8 cellular contexts compared by ENCODE assay signal in the genomic region with DNA sequence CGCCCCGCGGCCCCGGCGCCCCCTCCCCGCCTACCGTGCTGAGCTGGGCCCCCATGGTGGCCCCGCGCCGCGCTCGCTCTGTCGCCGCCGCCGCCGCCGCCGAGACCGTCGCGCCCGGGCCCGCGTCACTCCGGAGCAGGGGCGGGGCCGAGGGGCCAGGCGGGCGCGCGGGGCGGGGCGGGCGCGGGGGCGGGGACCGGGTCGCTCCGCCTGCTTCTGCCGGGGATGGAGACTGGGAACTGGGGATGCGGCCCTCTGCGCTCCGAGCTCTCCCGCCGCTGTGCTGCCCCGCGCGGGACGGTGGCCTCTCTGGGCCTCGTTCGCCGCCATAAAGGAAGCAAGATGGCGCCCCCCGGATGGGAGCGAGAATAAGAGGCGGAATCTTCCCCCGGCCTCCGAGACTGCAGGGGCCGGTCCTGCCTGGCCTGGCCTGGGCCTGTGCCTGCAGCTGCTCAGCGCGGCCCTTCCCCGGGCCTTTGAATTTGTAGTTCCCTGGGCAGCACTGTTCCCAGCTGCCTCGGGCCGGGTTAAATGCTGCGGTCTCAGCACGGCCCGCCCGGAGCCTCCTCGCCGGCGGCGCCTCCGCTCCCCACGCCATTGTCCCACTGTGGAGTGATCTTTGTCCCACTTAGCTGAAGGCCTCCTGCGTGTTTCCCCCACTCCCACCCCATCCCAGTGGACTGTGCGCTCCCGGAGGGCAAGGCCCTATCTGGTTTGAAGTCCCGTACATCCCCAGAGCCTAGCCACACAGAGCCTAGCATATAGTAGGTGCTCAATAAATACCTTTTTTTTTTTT. TPM values are rescaled to one million over a fixed set of nuclear protein-coding genes. Genes with fewer than 3 reads are reported as not detected.
A peak's percentile ranks its signal among the peaks of the same experiment; 100 is the strongest.
DNase-seq lines count a peak whose midpoint lies in the region; ATAC-seq and TF ChIP-seq lines count a peak whose summit lies in the region.

A gene (minus strand): TSS at position 132 of the 796 bp plus-strand sequence. CDS start 77 bp downstream, at position 55.

- H3K27me3 ChIP-seq in neural cell (ENCODE audit: insufficient read depth, low read depth, low read length), result no peaks in the 10 kb centered on the region

- peak within 1 kb of the TSS; percentile 96 for H3K9ac ChIP-seq in neural cell (ENCODE audit: low read length)

- no peaks in the 10 kb centered on the region for H3K9me3 ChIP-seq in neural cell (ENCODE audit: low read length)

- H2AFZ ChIP-seq in neural cell (ENCODE audit: low read depth, low read length), result peak within 1 kb of the TSS; percentile 97

- peak within 1 kb of the TSS; percentile 74 for H3K27ac ChIP-seq in neural cell (ENCODE audit: low read length)

- ATAC-seq in GM21447 (IDR thresholded peaks at IDR 0.05; ENCODE audit: unreplicated experiment), result peak; percentile 57
- ATAC-seq in stimulated activated naive CD8-positive, alpha-beta T cell treated with anti-CD3 and anti-CD28 coated beads, Interleukin-15, amount 100 ng/mL, for 72 hours, result peak; percentile 88

- no peaks in the 10 kb centered on the region for H3K9me2 ChIP-seq in neural cell (ENCODE audit: insufficient read depth, low read length)

- peaks cover 39% of the 10 kb centered on the region for H3K4me1 Mint-ChIP-seq in stimulated activated naive CD8-positive, alpha-beta T cell treated with anti-CD3 and anti-CD28 coated beads, Interleukin-15, amount 100 ng/mL, for 72 hours

- H3K27ac Mint-ChIP-seq in stimulated activated naive CD8-positive, alpha-beta T cell treated with anti-CD3 and anti-CD28 coated beads, Interleukin-15, amount 100 ng/mL, for 72 hours, result peak within 1 kb of the TSS; percentile 97 to 99

- H3K4me2 ChIP-seq in neural cell (ENCODE audit: low read length), result peak within 1 kb of the TSS; percentile 95

- H3F3A ChIP-seq in neural cell (ENCODE audit: insufficient read depth, low read length, poor library complexity, severe bottlenecking), result no peaks in the 10 kb centered on the region

- TF ChIP-seq EP300 in Ishikawa (IDR thresholded peaks at IDR 0.05; ENCODE audit: borderline replicate concordance) (no peak), neural cell (conservative IDR thresholded peaks at IDR 0.05; ENCODE audit: poor library complexity, severe bottlenecking) (no peak)

- TF ChIP-seq RAD21 in Ishikawa (IDR thresholded peaks at IDR 0.05; ENCODE audit: low read depth), result peak; percentile 1; the same call in 1 of the 2 replicates
- no peak for TF ChIP-seq RAD21 in neural cell (conservative IDR thresholded peaks at IDR 0.05)

- H3K4me3 ChIP-seq in fibroblast of villous mesenchyme (ENCODE audit: low read depth, low read length) (peak within 1 kb of the TSS; percentile 93), neural cell (ENCODE audit: low read length) (peak within 1 kb of the TSS; percentile 92)

- no peaks in the 10 kb centered on the region for H3K27me3 Mint-ChIP-seq in stimulated activated naive CD8-positive, alpha-beta T cell treated with anti-CD3 and anti-CD28 coated beads, Interleukin-15, amount 100 ng/mL, for 72 hours

- no peaks in the 10 kb centered on the region for H3K9me3 Mint-ChIP-seq in stimulated activated naive CD8-positive, alpha-beta T cell treated with anti-CD3 and anti-CD28 coated beads, Interleukin-15, amount 100 ng/mL, for 72 hours

- peaks cover 20% of the 10 kb centered on the region for H3K79me2 ChIP-seq in neural cell (replicated peaks; ENCODE audit: insufficient read depth, low read length)

- H3K4me3 Mint-ChIP-seq in stimulated activated naive CD8-positive, alpha-beta T cell treated with anti-CD3 and anti-CD28 coated beads, Interleukin-15, amount 100 ng/mL, for 72 hours, result peak within 1 kb of the TSS; percentile 87 to 97

- no peak for TF ChIP-seq CTCF in fibroblast of villous mesenchyme (IDR thresholded peaks at IDR 0.05; ENCODE audit: insufficient read depth, low read depth, low read length)
- TF ChIP-seq CTCF in neural cell (IDR thresholded peaks at IDR 0.05; ENCODE audit: poor library complexity, severe bottlenecking), result no peak

- H4K20me1 ChIP-seq in neural cell (ENCODE audit: insufficient read depth), result no peaks in the 10 kb centered on the region

- DNase-seq in D341Med (ENCODE audit: low spot score) (peak; percentile 97), SHP77 treated with DMSO at 0.1 percent for 48 hours (lab: John Stamatoyannopoulos, UW) (peak; percentile 43), activated gamma-delta T cell (lab: John Stamatoyannopoulos, UW) (peak; percentile 65), fibroblast of villous mesenchyme (ENCODE audit: low read depth) (peak; percentile 80)
- DNase-seq in stimulated activated naive CD8-positive, alpha-beta T cell treated with anti-CD3 and anti-CD28 coated beads, Interleukin-15, amount 100 ng/mL, for 72 hours, result peak; percentile 81 to 88

- no peaks in the 10 kb centered on the region for H3K36me3 ChIP-seq in neural cell (ENCODE audit: insufficient read depth, low read length)

TF ChIP-seq in Ishikawa, 13 proteins besides CTCF, POLR2A, EP300 and RAD21 (continues in another document):
- TF ChIP-seq CEBPB (IDR thresholded peaks at IDR 0.05), result no peak
- TF ChIP-seq FOXM1 (IDR thresholded peaks at IDR 0.05; ENCODE audit: borderline replicate concordance, low read depth), result no peak
- TF ChIP-seq YY1 (IDR thresholded peaks at IDR 0.05; ENCODE audit: low read depth), result peak; percentile 87
- TF ChIP-seq EGR1 (IDR thresholded peaks at IDR 0.05), result no peak
- no peak for TF ChIP-seq TCF12 (IDR thresholded peaks at IDR 0.05; ENCODE audit: low read depth)
- peak; percentile 11; the same call in 1 of the 2 replicates for TF ChIP-seq CREB1 (IDR thresholded peaks at IDR 0.05; ENCODE audit: low read depth)
- TF ChIP-seq NFIC (IDR thresholded peaks at IDR 0.05), result no peak
- peak; percentile 66 for TF ChIP-seq TAF1 (IDR thresholded peaks at IDR 0.05; ENCODE audit: low read depth)
- TF ChIP-seq, protein P1, sequence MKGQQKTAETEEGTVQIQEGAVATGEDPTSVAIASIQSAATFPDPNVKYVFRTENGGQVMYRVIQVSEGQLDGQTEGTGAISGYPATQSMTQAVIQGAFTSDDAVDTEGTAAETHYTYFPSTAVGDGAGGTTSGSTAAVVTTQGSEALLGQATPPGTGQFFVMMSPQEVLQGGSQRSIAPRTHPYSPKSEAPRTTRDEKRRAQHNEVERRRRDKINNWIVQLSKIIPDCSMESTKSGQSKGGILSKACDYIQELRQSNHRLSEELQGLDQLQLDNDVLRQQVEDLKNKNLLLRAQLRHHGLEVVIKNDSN (IDR thresholded peaks at IDR 0.05), result no peak
- TF ChIP-seq TEAD4 (IDR thresholded peaks at IDR 0.05), result no peak

TF ChIP-seq in neural cell, 6 proteins besides CTCF, POLR2A, EP300 and RAD21:
- TF ChIP-seq SMC3 (conservative IDR thresholded peaks at IDR 0.05; ENCODE audit: poor library complexity) (no peak), TAF1 (IDR thresholded peaks at IDR 0.05; ENCODE audit: low read depth) (peak; percentile 69), EZH2 (IDR thresholded peaks at IDR 0.05; ENCODE audit: borderline replicate concordance, insufficient read depth, low read length, poor library complexity, severe bottlenecking) (no peak), MXI1 (conservative IDR thresholded peaks at IDR 0.05; ENCODE audit: poor library complexity, severe bottlenecking) (no peak), POLR2AphosphoS5 (IDR thresholded peaks at IDR 0.05) (peak; percentile 65)
- TF ChIP-seq, protein P2, sequence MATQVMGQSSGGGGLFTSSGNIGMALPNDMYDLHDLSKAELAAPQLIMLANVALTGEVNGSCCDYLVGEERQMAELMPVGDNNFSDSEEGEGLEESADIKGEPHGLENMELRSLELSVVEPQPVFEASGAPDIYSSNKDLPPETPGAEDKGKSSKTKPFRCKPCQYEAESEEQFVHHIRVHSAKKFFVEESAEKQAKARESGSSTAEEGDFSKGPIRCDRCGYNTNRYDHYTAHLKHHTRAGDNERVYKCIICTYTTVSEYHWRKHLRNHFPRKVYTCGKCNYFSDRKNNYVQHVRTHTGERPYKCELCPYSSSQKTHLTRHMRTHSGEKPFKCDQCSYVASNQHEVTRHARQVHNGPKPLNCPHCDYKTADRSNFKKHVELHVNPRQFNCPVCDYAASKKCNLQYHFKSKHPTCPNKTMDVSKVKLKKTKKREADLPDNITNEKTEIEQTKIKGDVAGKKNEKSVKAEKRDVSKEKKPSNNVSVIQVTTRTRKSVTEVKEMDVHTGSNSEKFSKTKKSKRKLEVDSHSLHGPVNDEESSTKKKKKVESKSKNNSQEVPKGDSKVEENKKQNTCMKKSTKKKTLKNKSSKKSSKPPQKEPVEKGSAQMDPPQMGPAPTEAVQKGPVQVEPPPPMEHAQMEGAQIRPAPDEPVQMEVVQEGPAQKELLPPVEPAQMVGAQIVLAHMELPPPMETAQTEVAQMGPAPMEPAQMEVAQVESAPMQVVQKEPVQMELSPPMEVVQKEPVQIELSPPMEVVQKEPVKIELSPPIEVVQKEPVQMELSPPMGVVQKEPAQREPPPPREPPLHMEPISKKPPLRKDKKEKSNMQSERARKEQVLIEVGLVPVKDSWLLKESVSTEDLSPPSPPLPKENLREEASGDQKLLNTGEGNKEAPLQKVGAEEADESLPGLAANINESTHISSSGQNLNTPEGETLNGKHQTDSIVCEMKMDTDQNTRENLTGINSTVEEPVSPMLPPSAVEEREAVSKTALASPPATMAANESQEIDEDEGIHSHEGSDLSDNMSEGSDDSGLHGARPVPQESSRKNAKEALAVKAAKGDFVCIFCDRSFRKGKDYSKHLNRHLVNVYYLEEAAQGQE (IDR thresholded peaks at IDR 0.05; ENCODE audit: borderline replicate concordance), result peak; percentile 77

RNA-seq across cellular contexts. Expression of the gene that starts here (rescaled TPM):
- 57.9 and 67.0 TPM in 2 replicates for total RNA-seq in fibroblast of villous mesenchyme
- polyA plus RNA-seq in neural cell, result 17.2 and 20.2 TPM in 2 replicates
- 23.4 and 24.1 TPM in 2 replicates for polyA minus RNA-seq in neural cell

Comparison
In these comparisons a context has a peak if more than half of its experiments do, and no peak if none do; other contexts are left out.
1. Peak in every context shown above with its lines: DNase-seq, ATAC-seq, H3K4me3 ChIP-seq and H3K27ac ChIP-seq.
2. DNase-seq: peak in every context shown above with its lines; median percentile 97 in D341Med; 84 in stimulated activated naive CD8-positive, alpha-beta T cell treated with anti-CD3 and anti-CD28 coated beads, Interleukin-15, amount 100 ng/mL, for 72 hours; 80 in fibroblast of villous mesenchyme; 65 in activated gamma-delta T cell; 43 in SHP77 treated with DMSO at 0.1 percent for 48 hours.